9 cellular contexts compared by ENCODE assay signal in genomic region chr9:7342229-7342628, GRCh38.
DNase-seq lines count a peak whose midpoint lies in the region; ATAC-seq and TF ChIP-seq lines count a peak whose summit lies in the region.
"Had no signal": no experiment of that assay in that cellular context is flagged by ENCODE, and none has a peak within 500 bp of the region (broad histone marks: within the 10 kb centered on the region; RNA-seq: fewer than 3 reads in every experiment).

No MANE protein-coding gene starts in this region.

- H3K4me1 ChIP-seq in BLaER1 treated with 17β-estradiol and CSF1 and Interleukin-3, amounts not matched to agents 10 nM and 100 nM = peaks cover 0 to 33% (median 7%) of the 10 kb centered on the region in 10 experiments; a peak in 8 of 20 replicates
- H3K4me1 ChIP-seq in lower lobe of right lung = no peaks in the 10 kb centered on the region

- intact Hi-C loops in lower lobe of right lung (cut with DNase I) = no loop called here

- in situ Hi-C loops in brain microvascular endothelial cell (cut with HindIII; ENCODE audit: low pct_ligation_motif_present, low sequenced_read_pairs) = no loop called here

- no peak overlapping the region for H3K4me3 ChIP-seq in BLaER1 treated with 17β-estradiol and CSF1 and Interleukin-3, amounts not matched to agents 10 nM and 100 nM
- H3K4me3 ChIP-seq in brain microvascular endothelial cell (ENCODE audit: low read depth, low read length) = no peak overlapping the region
- no peak overlapping the region for H3K4me3 ChIP-seq in lower lobe of right lung

- H3K4me3 Mint-ChIP-seq in activated T-cell treated with anti-CD3 and anti-CD28 coated beads, Interleukin-2, amount 50 U/mL, for 72 hours = no peak overlapping the region

- peak overlapping the region in 6 of 11 experiments; percentile 0 to 45 (median 5); a peak in 5 of 22 replicates for H3K4me2 ChIP-seq in BLaER1 treated with 17β-estradiol and CSF1 and Interleukin-3, amounts not matched to agents 10 nM and 100 nM

- H3K36me3 Mint-ChIP-seq in activated T-cell treated with anti-CD3 and anti-CD28 coated beads, Interleukin-2, amount 50 U/mL, for 72 hours (ENCODE audit: insufficient read depth in 2 of 2) = peaks cover 0 to 1% of the 10 kb centered on the region in 2 donors

- ATAC-seq in GM19463 (IDR thresholded peaks at IDR 0.05; ENCODE audit: unreplicated experiment) = peak; percentile 53
- ATAC-seq in HG03108 (IDR thresholded peaks at IDR 0.05; ENCODE audit: unreplicated experiment) = peak; percentile 61
- ATAC-seq in lower lobe of right lung = no peak
- no peak for ATAC-seq in activated T-cell treated with anti-CD3 and anti-CD28 coated beads, Interleukin-2, amount 50 U/mL, for 72 hours (replicated peaks in 1 of 2)

- TF ChIP-seq CTCF in brain microvascular endothelial cell (IDR thresholded peaks at IDR 0.05; ENCODE audit: low read depth, low read length, missing control alignments) (peak; percentile 9), lower lobe of right lung (IDR thresholded peaks at IDR 0.05) (no peak)

- H4K20me1 ChIP-seq in BLaER1 treated with 17β-estradiol and CSF1 and Interleukin-3, amounts not matched to agents 10 nM and 100 nM = no peaks in the 10 kb centered on the region

- H3K9me3 Mint-ChIP-seq in activated T-cell treated with anti-CD3 and anti-CD28 coated beads, Interleukin-2, amount 50 U/mL, for 72 hours = peaks cover 0 to 2% of the 10 kb centered on the region in 2 donors

- no peaks in the 10 kb centered on the region for H3K27me3 ChIP-seq in BLaER1 treated with 17β-estradiol and CSF1 and Interleukin-3, amounts not matched to agents 10 nM and 100 nM
- H3K27me3 ChIP-seq in brain microvascular endothelial cell (replicated peaks) (no peaks in the 10 kb centered on the region), lower lobe of right lung (ENCODE audit: low read depth) (no peaks in the 10 kb centered on the region)

- no peak overlapping the region for H3K9ac ChIP-seq in BLaER1 treated with 17β-estradiol and CSF1 and Interleukin-3, amounts not matched to agents 10 nM and 100 nM

- H3K36me3 ChIP-seq in BLaER1 treated with 17β-estradiol and CSF1 and Interleukin-3, amounts not matched to agents 10 nM and 100 nM = no peaks in the 10 kb centered on the region
- H3K36me3 ChIP-seq in brain microvascular endothelial cell (replicated peaks) (no peaks in the 10 kb centered on the region), lower lobe of right lung (no peaks in the 10 kb centered on the region)

- peaks cover 31% of the 10 kb centered on the region for H3K27me3 Mint-ChIP-seq in activated T-cell treated with anti-CD3 and anti-CD28 coated beads, Interleukin-2, amount 50 U/mL, for 72 hours (ENCODE audit: low read depth)

- H3K9me3 ChIP-seq in BLaER1 treated with 17β-estradiol and CSF1 and Interleukin-3, amounts not matched to agents 10 nM and 100 nM (replicated peaks in 1 of 11) = no peaks in the 10 kb centered on the region
- no peaks in the 10 kb centered on the region for H3K9me3 ChIP-seq in lower lobe of right lung

- H3K27ac ChIP-seq in BLaER1 treated with 17β-estradiol and CSF1 and Interleukin-3, amounts not matched to agents 10 nM and 100 nM = peak overlapping the region in 4 of 11 experiments; percentile 13 to 43 (median 30); a peak in 6 of 22 replicates
- no peak overlapping the region for H3K27ac ChIP-seq in brain microvascular endothelial cell
- no peak overlapping the region for H3K27ac ChIP-seq in lower lobe of right lung

- DNase-seq in brain microvascular endothelial cell (no peak), lower lobe of right lung (no peak), CD1c-positive myeloid dendritic cell (ENCODE audit: extremely low spot score) (no peak), NCI-H146 (lab: John Stamatoyannopoulos, UW) (no peak)
- DNase-seq in activated T-cell treated with anti-CD3 and anti-CD28 coated beads, Interleukin-2, amount 50 U/mL, for 72 hours = no peak
- DNase-seq: Calu3 had no signal

- H3K27ac Mint-ChIP-seq in activated T-cell treated with anti-CD3 and anti-CD28 coated beads, Interleukin-2, amount 50 U/mL, for 72 hours = no peak overlapping the region

- peaks cover 5% of the 10 kb centered on the region for H3K4me1 Mint-ChIP-seq in activated T-cell treated with anti-CD3 and anti-CD28 coated beads, Interleukin-2, amount 50 U/mL, for 72 hours (ENCODE audit: low read depth)

Comparison
In these comparisons a context has a peak if more than half of its experiments do, and no peak if none do; other contexts are left out.
1. ATAC-seq: peak in GM19463 (single experiment) and HG03108 (single experiment); none in lower lobe of right lung (0 of 2) and activated T-cell treated with anti-CD3 and anti-CD28 coated beads, Interleukin-2, amount 50 U/mL, for 72 hours (0 of 2).